ENCODE assay signal across 8 cellular contexts in genomic region chr10:12638103-12638502, GRCh38.
DNase-seq lines count a peak whose midpoint lies in the region; ATAC-seq, FAIRE-seq and TF ChIP-seq lines count a peak whose summit lies in the region.
"Had no signal": no experiment of that assay in that cellular context is flagged by ENCODE, and none has a peak within 500 bp of the region (broad histone marks: within the 10 kb centered on the region; RNA-seq: fewer than 3 reads in every experiment).

No MANE protein-coding gene starts in this region.

- TF ChIP-seq CTCF in ovary (IDR thresholded peaks at IDR 0.05) = no peak
- no peak for TF ChIP-seq CTCF in stomach (IDR thresholded peaks at IDR 0.05)

- H3K4me3 ChIP-seq in MG63 (no peak overlapping the region), ovary (no peak overlapping the region), stomach (no peak overlapping the region)
- H3K4me3 ChIP-seq: cardiac muscle cell had no signal

- FAIRE-seq in GM12891 (lab: Jason Lieb, UNC) = peak; percentile 71

- no peak overlapping the region for H3K27ac ChIP-seq in ovary
- no peak overlapping the region for H3K27ac ChIP-seq in stomach
- H3K27ac ChIP-seq: cardiac muscle cell had no signal

- intact Hi-C loops in ovary (cut with DNase I) = no loop called here
- intact Hi-C loops in stomach (cut with DNase I; ENCODE audit: low total_unique reads) = no loop called here

- H3K9me3 ChIP-seq in MG63 (no peaks in the 10 kb centered on the region), ovary (no peaks in the 10 kb centered on the region), stomach (no peaks in the 10 kb centered on the region)

- no peaks in the 10 kb centered on the region for H3K36me3 ChIP-seq in MG63
- no peaks in the 10 kb centered on the region for H3K36me3 ChIP-seq in ovary
- no peaks in the 10 kb centered on the region for H3K36me3 ChIP-seq in stomach
- H3K36me3 ChIP-seq: cardiac muscle cell had no signal

- no peaks in the 10 kb centered on the region for H3K27me3 ChIP-seq in MG63
- no peaks in the 10 kb centered on the region for H3K27me3 ChIP-seq in ovary
- H3K27me3 ChIP-seq in stomach = no peaks in the 10 kb centered on the region
- H3K27me3 ChIP-seq: cardiac muscle cell had no signal

- no peak for TF ChIP-seq POLR2A in GM12891 (IDR thresholded peaks at IDR 0.05; ENCODE audit: low read depth, low read length)
- no peak for TF ChIP-seq POLR2A in ovary (IDR thresholded peaks at IDR 0.05)
- no peak for TF ChIP-seq POLR2A in stomach (IDR thresholded peaks at IDR 0.05)

- WGBS in ovary, 3 donors = 69 to 74% (median 73%) methylated on average over 7 of the region's 7 CpGs
- 42 to 56% (median 49%) methylated on average over 7 of the region's 7 CpGs for WGBS in stomach, 5 donors

- no peak for TF ChIP-seq EP300 in ovary (IDR thresholded peaks at IDR 0.05)
- no peak for TF ChIP-seq EP300 in stomach (IDR thresholded peaks at IDR 0.05)

- DNase-seq in GM12891 (ENCODE audit: insufficient read length, low spot score) (peak; percentile 36), MG63 (peak; percentile 9), RPMI8226 (peak; percentile 86), mucosa of gallbladder (ENCODE audit: low spot score) (peak; percentile 58), ovary (no peak), stomach (no peak)

- no peaks in the 10 kb centered on the region for H3K4me1 ChIP-seq in ovary (ENCODE audit: insufficient read depth)
- H3K4me1 ChIP-seq in stomach = peaks cover 0 to 7% (median 0%) of the 10 kb centered on the region in 4 donors

- ATAC-seq in GM21360 (IDR thresholded peaks at IDR 0.05; ENCODE audit: unreplicated experiment) = no peak

TF ChIP-seq in GM12891, 5 proteins besides CTCF, POLR2A, EP300 and RAD21:
- TF ChIP-seq POU2F2 (IDR thresholded peaks at IDR 0.05; ENCODE audit: low read depth, low read length) (no peak), SPI1 (IDR thresholded peaks at IDR 0.05; ENCODE audit: low read depth, low read length) (no peak), PAX5 (IDR thresholded peaks at IDR 0.05; ENCODE audit: insufficient read depth, low read length, severe bottlenecking) (no peak), TAF1 (IDR thresholded peaks at IDR 0.05; ENCODE audit: low read depth, low read length) (no peak), POLR2AphosphoS5 (IDR thresholded peaks at IDR 0.05; ENCODE audit: low read depth, low read length) (no peak)

Comparison
In these comparisons a context has a peak if more than half of its experiments do, and no peak if none do; other contexts are left out.
1. DNase-seq: peak in GM12891 (single experiment), MG63 (single experiment), RPMI8226 (single experiment) and mucosa of gallbladder (single experiment); none in ovary (0 of 5) and stomach (single experiment).